Comparison of ENCODE assay signal across 8 cellular contexts in genomic region chr4:6909970-6910339, GRCh38. TPM values are rescaled to one million over a fixed set of nuclear protein-coding genes. Genes with fewer than 3 reads are reported as not detected.
A peak's percentile ranks its signal among the peaks of the same experiment; 100 is the strongest.
DNase-seq lines count a peak whose midpoint lies in the region; ATAC-seq lines count a peak whose summit lies in the region.

No MANE protein-coding gene starts in this region.

- H3K36me3 Mint-ChIP-seq in activated naive CD4-positive, alpha-beta T cell treated with anti-CD3 and anti-CD28 coated beads, Interleukin-2, amount 10 ng/mL, durations not matched to agents 7 days and 5 days = peaks cover 4% of the 10 kb centered on the region

- peak overlapping the region; percentile 89 for H3K27ac Mint-ChIP-seq in activated naive CD4-positive, alpha-beta T cell treated with anti-CD3 and anti-CD28 coated beads, Interleukin-2, amount 10 ng/mL, durations not matched to agents 7 days and 5 days

- in situ Hi-C loops in Caki2 (cut with HindIII; ENCODE audit: low pct_unique_long_range_greater_than_20kb, low sequenced_read_pairs) = no loop called here

- peak; percentile 39 for ATAC-seq in GM21390 (IDR thresholded peaks at IDR 0.05; ENCODE audit: unreplicated experiment)

- H3K27me3 Mint-ChIP-seq in activated naive CD4-positive, alpha-beta T cell treated with anti-CD3 and anti-CD28 coated beads, Interleukin-2, amount 10 ng/mL, durations not matched to agents 7 days and 5 days = peaks cover 31% of the 10 kb centered on the region

- CTCF ChIA-PET in activated naive CD4-positive, alpha-beta T cell treated with anti-CD3 and anti-CD28 coated beads, Interleukin-2, amount 10 ng/mL, durations not matched to agents 7 days and 5 days (lab: Charles Lee) = interaction anchor here (1.3 to 3.3 kb wide), 2 partner anchors 10 to 17 kb away, joined by 9 to 16 read pairs; no protein-coding TSS in a partner anchor

- peak overlapping the region; percentile 51 for H3K4me3 ChIP-seq in iPS-11a (ENCODE audit: low read depth, low read length)

- no peaks in the 10 kb centered on the region for H3K9me3 Mint-ChIP-seq in activated naive CD4-positive, alpha-beta T cell treated with anti-CD3 and anti-CD28 coated beads, Interleukin-2, amount 10 ng/mL, durations not matched to agents 7 days and 5 days

- DNase-seq in Caki2 (ENCODE audit: low read depth) = peak; percentile 32
- DNase-seq in HT-29 (ENCODE audit: low spot score) = peak; percentile 28
- peak; percentile 56 for DNase-seq in activated naive CD4-positive, alpha-beta T cell treated with anti-CD3 and anti-CD28 coated beads, Interleukin-2, amount 10 ng/mL, durations not matched to agents 7 days and 5 days
- DNase-seq in stimulated activated CD4-positive, alpha-beta T cell treated with anti-CD3 and anti-CD28 coated beads, Interleukin-1b, Interleukin-23, amount 100 ng/mL, for 48 hours = peak; percentile 46
- no peak for DNase-seq in A172 (ENCODE audit: low spot score)
- DNase-seq in cerebellar nuclear complex (lab: John Stamatoyannopoulos, UW) = no peak

- H3K4me3 Mint-ChIP-seq in activated naive CD4-positive, alpha-beta T cell treated with anti-CD3 and anti-CD28 coated beads, Interleukin-2, amount 10 ng/mL, durations not matched to agents 7 days and 5 days = peak overlapping the region; percentile 90

- peaks cover 64% of the 10 kb centered on the region for H3K4me1 Mint-ChIP-seq in activated naive CD4-positive, alpha-beta T cell treated with anti-CD3 and anti-CD28 coated beads, Interleukin-2, amount 10 ng/mL, durations not matched to agents 7 days and 5 days

RNA-seq across cellular contexts. Expression of gene TBC1D14, which starts 0.3 kb away (rescaled TPM):
- total RNA-seq in Caki2 (2014; rRNA removed; shearing (Covaris generic); ENCODE audit: low replicate concordance) = 78.4 and 80.6 TPM in 2 replicates
- total RNA-seq in HT-29 (2014; rRNA removed; shearing (Covaris generic)) = 54.5 and 58.5 TPM in 2 replicates
- 54.7 and 59.1 TPM in 2 replicates for total RNA-seq in A172 (2014; rRNA removed; shearing (Covaris generic))

Comparison
In these comparisons a context has a peak if more than half of its experiments do, and no peak if none do; other contexts are left out.
1. DNase-seq: peak in Caki2 (single experiment), HT-29 (single experiment), activated naive CD4-positive, alpha-beta T cell treated with anti-CD3 and anti-CD28 coated beads, Interleukin-2, amount 10 ng/mL, durations not matched to agents 7 days and 5 days (single experiment) and stimulated activated CD4-positive, alpha-beta T cell treated with anti-CD3 and anti-CD28 coated beads, Interleukin-1b, Interleukin-23, amount 100 ng/mL, for 48 hours (single experiment); none in A172 (single experiment) and cerebellar nuclear complex (0 of 2).